2 cellular contexts compared by ENCODE assay signal in the genomic region with DNA sequence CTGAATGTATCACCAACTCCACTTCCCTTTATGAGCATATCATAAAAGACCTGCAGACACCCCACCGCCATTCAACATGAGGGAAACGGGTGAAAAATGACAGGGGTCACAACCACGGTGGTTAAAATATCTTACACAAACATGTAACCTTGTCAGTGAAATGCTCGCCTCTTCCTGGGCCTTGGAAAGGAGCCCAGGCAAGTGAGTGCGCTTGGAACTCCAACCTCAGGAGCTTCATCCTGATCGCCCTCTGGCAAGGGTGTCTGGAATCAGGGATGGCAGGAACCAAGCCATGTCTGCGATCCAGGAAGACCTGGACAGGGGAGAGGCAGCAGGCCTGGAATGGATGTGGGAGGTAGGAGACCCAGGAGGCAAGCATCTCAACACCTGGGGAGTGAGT.
TF ChIP-seq lines count a peak whose summit lies in the region.

No MANE protein-coding gene starts in this region.

TF ChIP-seq in HEK293, 187 proteins besides CTCF, POLR2A, EP300 and RAD21:
- TF ChIP-seq FEZF1 (tag by site-specific recombination; IDR thresholded peaks at IDR 0.05) (peak; percentile 44), GLIS1 (tag by site-specific recombination; IDR thresholded peaks at IDR 0.05) (peak; percentile 37; the same call in 1 of the 2 replicates), ZFP41 (tag by site-specific recombination; IDR thresholded peaks at IDR 0.05; ENCODE audit: borderline replicate concordance) (no peak), KLF7 (tag by site-specific recombination; IDR thresholded peaks at IDR 0.05; ENCODE audit: borderline replicate concordance) (no peak), ZNF747 (tag by site-specific recombination; IDR thresholded peaks at IDR 0.05) (no peak)

TF ChIP-seq in H1, 55 proteins besides CTCF, POLR2A, EP300 and RAD21:
- no peak for TF ChIP-seq BACH1 (IDR thresholded peaks at IDR 0.05; ENCODE audit: low read length)
- no peak for TF ChIP-seq CHD1 (IDR thresholded peaks at IDR 0.05; ENCODE audit: low read depth, low read length)
- TF ChIP-seq, protein P1, sequence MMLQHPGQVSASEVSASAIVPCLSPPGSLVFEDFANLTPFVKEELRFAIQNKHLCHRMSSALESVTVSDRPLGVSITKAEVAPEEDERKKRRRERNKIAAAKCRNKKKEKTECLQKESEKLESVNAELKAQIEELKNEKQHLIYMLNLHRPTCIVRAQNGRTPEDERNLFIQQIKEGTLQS (IDR thresholded peaks at IDR 0.05; ENCODE audit: insufficient read depth, low read depth, low read length) = no peak
- TF ChIP-seq TCF12 (IDR thresholded peaks at IDR 0.05; ENCODE audit: low read depth, low read length) = no peak
- TF ChIP-seq TBP (IDR thresholded peaks at IDR 0.05; ENCODE audit: low read depth, low read length) = no peak
- TF ChIP-seq SP4 (IDR thresholded peaks at IDR 0.05; ENCODE audit: low read length) = no peak
